8 cellular contexts compared by ENCODE assay signal in genomic region chr11:132941024-132941646, GRCh38.
DNase-seq lines count a peak whose midpoint lies in the region; ATAC-seq and TF ChIP-seq lines count a peak whose summit lies in the region.

No MANE protein-coding gene starts in this region.

- no peak overlapping the region for H3K4me3 Mint-ChIP-seq in mesothelial cell of epicardium
- no peak overlapping the region for H3K4me3 Mint-ChIP-seq in activated T-helper 1 cell treated with anti-CD3 and anti-CD28 coated beads, Interleukin-12 subunit alpha, Interleukin-12 subunit beta, Interleukin-2, Interleukin-4 antibody, amounts not matched to agents 30 ng/mL and 10 ng/mL and 1 ng/mL, durations not matched to agents 14 hours and 24 hours and 36 hours

- in situ Hi-C loops in T47D (cut with HindIII; ENCODE audit: low pct_unique_long_range_greater_than_20kb, low sequenced_read_pairs) = no loop called here

- H3K36me3 Mint-ChIP-seq in mesothelial cell of epicardium = no peaks in the 10 kb centered on the region
- no peaks in the 10 kb centered on the region for H3K36me3 Mint-ChIP-seq in activated T-helper 1 cell treated with anti-CD3 and anti-CD28 coated beads, Interleukin-12 subunit alpha, Interleukin-12 subunit beta, Interleukin-2, Interleukin-4 antibody, amounts not matched to agents 30 ng/mL and 10 ng/mL and 1 ng/mL, durations not matched to agents 14 hours and 24 hours and 36 hours (ENCODE audit: low read depth)

- peaks cover 35% of the 10 kb centered on the region for H3K4me1 Mint-ChIP-seq in mesothelial cell of epicardium
- H3K4me1 Mint-ChIP-seq in activated T-helper 1 cell treated with anti-CD3 and anti-CD28 coated beads, Interleukin-12 subunit alpha, Interleukin-12 subunit beta, Interleukin-2, Interleukin-4 antibody, amounts not matched to agents 30 ng/mL and 10 ng/mL and 1 ng/mL, durations not matched to agents 14 hours and 24 hours and 36 hours (ENCODE audit: low read depth) = no peaks in the 10 kb centered on the region

- DNase-seq in SKM-1 treated with dmso at 0.1 percent for 144 hours (lab: John Stamatoyannopoulos, UW; ENCODE audit: unreplicated experiment) (peak; percentile 4), SKM-1 (lab: John Stamatoyannopoulos, UW; ENCODE audit: unreplicated experiment) (no peak), NCI-H1105 treated with DMSO at 0.1 percent for 48 hours (lab: John Stamatoyannopoulos, UW) (peak; percentile 78), T47D (ENCODE audit: low read depth in 1 of 2, low spot score in 1 of 2) (peak; percentile 51 to 60), mesothelial cell of epicardium (ENCODE audit: low spot score in 2 of 2, unreplicated experiment in 2 of 2) (no peak), AML-193 (lab: John Stamatoyannopoulos, UW) (no peak)
- DNase-seq in activated T-helper 1 cell treated with anti-CD3 and anti-CD28 coated beads, Interleukin-12 subunit alpha, Interleukin-12 subunit beta, Interleukin-2, Interleukin-4 antibody, amounts not matched to agents 30 ng/mL and 10 ng/mL and 1 ng/mL, durations not matched to agents 14 hours and 24 hours and 36 hours (ENCODE audit: low spot score) = no peak

- peak; percentile 99 for TF ChIP-seq CTCF in mesothelial cell of epicardium (IDR thresholded peaks at IDR 0.05; ENCODE audit: unreplicated experiment)

- peaks cover 54% of the 10 kb centered on the region for H3K27me3 Mint-ChIP-seq in mesothelial cell of epicardium (ENCODE audit: low read depth)
- peaks cover 23% of the 10 kb centered on the region for H3K27me3 Mint-ChIP-seq in activated T-helper 1 cell treated with anti-CD3 and anti-CD28 coated beads, Interleukin-12 subunit alpha, Interleukin-12 subunit beta, Interleukin-2, Interleukin-4 antibody, amounts not matched to agents 30 ng/mL and 10 ng/mL and 1 ng/mL, durations not matched to agents 14 hours and 24 hours and 36 hours (ENCODE audit: insufficient read depth)

- ATAC-seq in HG02763 (IDR thresholded peaks at IDR 0.05; ENCODE audit: unreplicated experiment) = no peak

- intact Hi-C loops in activated T-helper 1 cell treated with anti-CD3 and anti-CD28 coated beads, Interleukin-12 subunit alpha, Interleukin-12 subunit beta, Interleukin-2, Interleukin-4 antibody, amounts not matched to agents 30 ng/mL and 10 ng/mL and 1 ng/mL, durations not matched to agents 14 hours and 24 hours and 36 hours (cut with micrococcal nuclease) = no loop called here

- H3K9me3 Mint-ChIP-seq in mesothelial cell of epicardium = no peaks in the 10 kb centered on the region
- no peaks in the 10 kb centered on the region for H3K9me3 Mint-ChIP-seq in activated T-helper 1 cell treated with anti-CD3 and anti-CD28 coated beads, Interleukin-12 subunit alpha, Interleukin-12 subunit beta, Interleukin-2, Interleukin-4 antibody, amounts not matched to agents 30 ng/mL and 10 ng/mL and 1 ng/mL, durations not matched to agents 14 hours and 24 hours and 36 hours

- H3K27ac Mint-ChIP-seq in mesothelial cell of epicardium = no peak overlapping the region
- H3K27ac Mint-ChIP-seq in activated T-helper 1 cell treated with anti-CD3 and anti-CD28 coated beads, Interleukin-12 subunit alpha, Interleukin-12 subunit beta, Interleukin-2, Interleukin-4 antibody, amounts not matched to agents 30 ng/mL and 10 ng/mL and 1 ng/mL, durations not matched to agents 14 hours and 24 hours and 36 hours = no peak overlapping the region

Comparison
In these comparisons a context has a peak if more than half of its experiments do, and no peak if none do; other contexts are left out.
1. DNase-seq: peak in SKM-1 treated with dmso at 0.1 percent for 144 hours (single experiment), NCI-H1105 treated with DMSO at 0.1 percent for 48 hours (single experiment) and T47D (2 of 2); none in SKM-1 (single experiment), mesothelial cell of epicardium (0 of 2), AML-193 (0 of 2) and activated T-helper 1 cell treated with anti-CD3 and anti-CD28 coated beads, Interleukin-12 subunit alpha, Interleukin-12 subunit beta, Interleukin-2, Interleukin-4 antibody, amounts not matched to agents 30 ng/mL and 10 ng/mL and 1 ng/mL, durations not matched to agents 14 hours and 24 hours and 36 hours (single experiment).